17 cellular contexts compared by ENCODE assay signal in the genomic region with DNA sequence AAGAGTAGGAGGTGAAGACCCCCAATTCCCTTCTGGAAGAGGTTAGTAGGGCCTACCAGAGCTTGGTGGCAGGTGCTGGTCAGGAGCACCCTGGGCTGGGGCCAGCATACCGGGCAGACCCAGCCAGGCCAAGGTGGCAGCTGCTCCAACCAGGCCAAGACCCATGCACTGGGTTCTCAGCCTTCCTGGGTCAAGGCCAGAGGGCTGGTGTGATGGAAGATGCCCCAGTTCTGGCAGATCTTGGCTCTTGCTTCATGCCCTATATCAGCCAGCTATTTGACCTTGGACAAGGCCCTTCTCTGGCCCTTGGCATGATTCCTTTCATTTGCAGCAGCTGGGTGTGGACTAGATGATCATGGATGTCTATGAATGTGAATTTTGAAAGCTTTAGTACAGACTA.
"Had no signal": no experiment of that assay in that cellular context is flagged by ENCODE, and none has a peak within 500 bp of the region (broad histone marks: within the 10 kb centered on the region; RNA-seq: fewer than 3 reads in every experiment).

No MANE protein-coding gene starts in this region.

- H3K4me3 ChIP-seq: lung, skin epidermis, tibial nerve, uterus had no signal

- H3K27ac Mint-ChIP-seq: activated T-cell treated with anti-CD3 and anti-CD28 coated beads, Interleukin-2, amount 50 U/mL, for 72 hours; natural killer cell treated with Interleukin-12 subunit alpha and Interleukin-12 subunit beta and Interleukin-15 and Interleukin-18, amount 100 ng/mL, for 72 hours; stimulated activated naive CD8-positive, alpha-beta T cell treated with anti-CD3 and anti-CD28 coated beads, Interleukin-15, Interleukin-2, amounts not matched to agents 100 ng/mL and 50 ng/mL, for 24 hours had no signal

- H3K27me3 Mint-ChIP-seq: natural killer cell treated with Interleukin-12 subunit alpha and Interleukin-12 subunit beta and Interleukin-15 and Interleukin-18, amount 100 ng/mL, for 72 hours; stimulated activated naive CD8-positive, alpha-beta T cell treated with anti-CD3 and anti-CD28 coated beads, Interleukin-15, Interleukin-2, amounts not matched to agents 100 ng/mL and 50 ng/mL, for 24 hours had no signal

- H3K9me3 ChIP-seq: tibial nerve, uterus had no signal

- ATAC-seq: activated T-cell treated with anti-CD3 and anti-CD28 coated beads, Interleukin-2, amount 50 U/mL, for 72 hours; natural killer cell treated with Interleukin-12 subunit alpha and Interleukin-12 subunit beta and Interleukin-15 and Interleukin-18, amount 100 ng/mL, for 72 hours had no signal

- H3K36me3 ChIP-seq: tibial nerve, uterus had no signal

- H3K4me3 Mint-ChIP-seq: activated T-cell treated with anti-CD3 and anti-CD28 coated beads, Interleukin-2, amount 50 U/mL, for 72 hours; natural killer cell treated with Interleukin-12 subunit alpha and Interleukin-12 subunit beta and Interleukin-15 and Interleukin-18, amount 100 ng/mL, for 72 hours; stimulated activated naive CD8-positive, alpha-beta T cell treated with anti-CD3 and anti-CD28 coated beads, Interleukin-15, Interleukin-2, amounts not matched to agents 100 ng/mL and 50 ng/mL, for 24 hours had no signal

- H3K27me3 ChIP-seq: tibial nerve, uterus had no signal

- H3K9me3 Mint-ChIP-seq: natural killer cell treated with Interleukin-12 subunit alpha and Interleukin-12 subunit beta and Interleukin-15 and Interleukin-18, amount 100 ng/mL, for 72 hours; stimulated activated naive CD8-positive, alpha-beta T cell treated with anti-CD3 and anti-CD28 coated beads, Interleukin-15, Interleukin-2, amounts not matched to agents 100 ng/mL and 50 ng/mL, for 24 hours had no signal

- H3K36me3 Mint-ChIP-seq: natural killer cell treated with Interleukin-12 subunit alpha and Interleukin-12 subunit beta and Interleukin-15 and Interleukin-18, amount 100 ng/mL, for 72 hours had no signal

- DNase-seq: activated CD4-positive, alpha-beta T cell treated with anti-CD3 and anti-CD28 coated beads, Interleukin-2, amount 50 U/mL, for 4 hours; activated effector memory CD4-positive, alpha-beta T cell treated with anti-CD3 and anti-CD28 coated beads, Interleukin-2, amount 50 U/mL, for 16 hours; activated naive CD4-positive, alpha-beta T cell treated with anti-CD3 and anti-CD28 coated beads, Interleukin-2, amount 50 U/mL, for 16 hours; activated T-cell treated with anti-CD3 and anti-CD28 coated beads, Interleukin-2, amount 50 U/mL, for 72 hours; foreskin melanocyte; nucleus accumbens; retina; SW 1271; T-helper 2 cell; uterus had no signal

- H3K27ac ChIP-seq: epithelial cell of prostate, skin epidermis, tibial nerve, uterus, VCaP had no signal
